9 cellular contexts compared by ENCODE assay signal in the genomic region with DNA sequence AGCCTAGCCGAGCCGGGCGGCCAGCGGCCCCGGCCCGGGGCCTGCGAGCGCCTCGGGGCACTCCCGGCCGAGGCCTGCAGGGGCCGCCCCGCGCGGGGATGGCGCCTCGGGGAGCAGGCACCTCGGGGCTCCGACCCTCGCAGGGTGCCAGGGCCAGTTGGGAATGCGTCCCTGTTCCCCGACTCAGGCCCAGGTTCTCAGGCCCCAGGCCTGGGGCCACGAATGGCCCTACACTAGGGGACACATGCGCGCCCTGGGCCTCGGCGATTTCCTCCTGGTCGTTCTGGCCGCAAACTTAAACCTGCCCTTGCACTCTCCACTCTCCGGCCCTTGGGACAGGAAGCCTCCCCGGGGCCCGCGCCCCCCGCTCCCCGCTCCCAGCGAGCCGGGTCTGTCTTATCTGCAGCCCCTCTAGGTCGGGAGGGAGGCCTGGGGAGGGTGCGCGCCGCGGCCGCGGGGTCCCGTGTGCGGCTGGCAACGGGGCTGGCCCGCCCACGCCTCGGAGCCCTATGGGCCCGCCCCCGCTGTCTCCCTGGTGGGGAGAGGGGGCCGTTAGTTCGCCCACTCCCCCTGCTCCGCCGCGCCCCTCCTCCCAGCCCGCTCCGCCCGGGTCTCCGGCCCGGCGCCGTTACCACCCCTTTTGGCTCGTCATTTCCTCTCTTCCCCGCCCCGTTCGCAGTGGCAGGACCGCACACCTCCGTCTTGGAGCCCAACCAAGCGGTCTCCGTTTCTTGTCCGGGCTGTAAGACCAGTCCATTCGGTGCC. TPM values are rescaled to one million over a fixed set of nuclear protein-coding genes. Genes with fewer than 3 reads are reported as not detected.
DNase-seq lines count a peak whose midpoint lies in the region; ATAC-seq and TF ChIP-seq lines count a peak whose summit lies in the region.
"Had no signal": no experiment of that assay in that cellular context is flagged by ENCODE, and none has a peak within 500 bp of the region (broad histone marks: within the 10 kb centered on the region; RNA-seq: fewer than 3 reads in every experiment).

No MANE protein-coding gene starts in this region.

- TF ChIP-seq POLR2A in right lobe of liver (IDR thresholded peaks at IDR 0.05), result peak; percentile 98

- H3K4me1 ChIP-seq in right lobe of liver, result peaks cover 0 to 44% (median 9%) of the 10 kb centered on the region in 4 donors

- peak overlapping the region; percentile 95 to 99 (median 98) for H3K27ac ChIP-seq in right lobe of liver

- peak overlapping the region; percentile 80 to 92 (median 88) for H3K4me3 ChIP-seq in right lobe of liver

- H3K27me3 ChIP-seq in right lobe of liver, result no peaks in the 10 kb centered on the region

- intact Hi-C loops in right lobe of liver (cut with DNase I), result no loop called here

- H3K36me3 ChIP-seq in right lobe of liver, result peaks cover 0 to 8% (median 4%) of the 10 kb centered on the region in 4 donors

- 0% methylated on average over 10 of the region's 74 CpGs for WGBS in right lobe of liver (ENCODE audit: insufficient coverage, low coverage, low lambda C conversion rate, missing lambda C conversion rate)

- DNase-seq in AML-193 (lab: John Stamatoyannopoulos, UW) (peak; percentile 77 to 85), NCI-H526 (lab: John Stamatoyannopoulos, UW) (peak; percentile 50 to 85), dedifferentiated amniotic fluid mesenchymal stem cell (ENCODE audit: extremely low spot score) (peak; percentile 63), right lobe of liver (peak; percentile 90 to 94 (median 93))
- peak; percentile 55 to 69 for DNase-seq in activated CD4-positive, alpha-beta T cell treated with anti-CD3 and anti-CD28 coated beads, Interleukin-2, amount 50 U/mL, for 24 hours (ENCODE audit: low read depth in 1 of 2, low spot score in 1 of 2)
- DNase-seq in stimulated activated CD4-positive, alpha-beta T cell treated with anti-CD3 and anti-CD28 coated beads, Interleukin-4, amount 100 ng/mL, for 1 hour, result peak; percentile 77

- ATAC-seq in GM19035 (IDR thresholded peaks at IDR 0.05; ENCODE audit: unreplicated experiment) (peak; percentile 33), HG03378 (IDR thresholded peaks at IDR 0.05; ENCODE audit: unreplicated experiment) (peak; percentile 18), right lobe of liver (peak; percentile 29 to 43 (median 36))

- H3K9me3 ChIP-seq in right lobe of liver, result no peaks in the 10 kb centered on the region

- peak in 3 of 4 donors; percentile 10 to 53 (median 41) for TF ChIP-seq CTCF in right lobe of liver (IDR thresholded peaks at IDR 0.05)

RNA-seq across cellular contexts. Expression of a gene that starts 0.6 kb away (rescaled TPM):
- 10 to 100 TPM in 1 of 6 experiments, 1 to 10 TPM in 5; 6.4 to 11.7 (median 7.7) TPM for total RNA-seq in right lobe of liver

RNA-seq across cellular contexts. Expression of a gene that starts 1.2 kb away (rescaled TPM):
- 10 to 100 TPM; 14.8 to 26.2 (median 21.7) TPM for total RNA-seq in right lobe of liver

RNA-seq across cellular contexts. Expression of a gene that starts 20.4 kb away (rescaled TPM):
- not detected for total RNA-seq in right lobe of liver
- total RNA-seq: T-helper 2 cell treated with Interferon-gamma antibody and Interleukin-4, amounts not matched to agents 100 ng/mL and 5 ng/mL, for 36 hours had no signal

RNA-seq across cellular contexts. Expression of a gene that starts 31.1 kb away (rescaled TPM):
- total RNA-seq in right lobe of liver, result under 1 TPM; 0.22 to 0.86 (median 0.52) TPM
- total RNA-seq: T-helper 2 cell treated with Interferon-gamma antibody and Interleukin-4, amounts not matched to agents 100 ng/mL and 5 ng/mL, for 36 hours had no signal

RNA-seq across cellular contexts. Expression of a gene that starts 34.4 kb away (rescaled TPM):
- total RNA-seq in right lobe of liver, result 10 to 100 TPM in 4 of 6 experiments, 1 to 10 TPM in 2; 5.0 to 35.7 (median 13.5) TPM

Comparison
In these comparisons a context has a peak if more than half of its experiments do, and no peak if none do; other contexts are left out.
1. Peak in every context shown above with its lines: DNase-seq, ATAC-seq, H3K4me3 ChIP-seq and H3K27ac ChIP-seq.